In genomic region chr12:1365703-1366102, GRCh38 we compare ENCODE assay signal across 1 cellular context.
TF ChIP-seq lines count a peak whose summit lies in the region.

No MANE protein-coding gene starts in this region.

TF ChIP-seq in HEK293, 187 proteins besides CTCF, POLR2A, EP300 and RAD21 (continued from another document):
- TF ChIP-seq, protein P1, sequence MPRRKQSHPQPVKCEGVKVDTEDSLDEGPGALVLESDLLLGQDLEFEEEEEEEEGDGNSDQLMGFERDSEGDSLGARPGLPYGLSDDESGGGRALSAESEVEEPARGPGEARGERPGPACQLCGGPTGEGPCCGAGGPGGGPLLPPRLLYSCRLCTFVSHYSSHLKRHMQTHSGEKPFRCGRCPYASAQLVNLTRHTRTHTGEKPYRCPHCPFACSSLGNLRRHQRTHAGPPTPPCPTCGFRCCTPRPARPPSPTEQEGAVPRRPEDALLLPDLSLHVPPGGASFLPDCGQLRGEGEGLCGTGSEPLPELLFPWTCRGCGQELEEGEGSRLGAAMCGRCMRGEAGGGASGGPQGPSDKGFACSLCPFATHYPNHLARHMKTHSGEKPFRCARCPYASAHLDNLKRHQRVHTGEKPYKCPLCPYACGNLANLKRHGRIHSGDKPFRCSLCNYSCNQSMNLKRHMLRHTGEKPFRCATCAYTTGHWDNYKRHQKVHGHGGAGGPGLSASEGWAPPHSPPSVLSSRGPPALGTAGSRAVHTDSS (tag by site-specific recombination; IDR thresholded peaks at IDR 0.05) = no peak
- TF ChIP-seq SETDB1 (IDR thresholded peaks at IDR 0.05; ENCODE audit: insufficient read length, low read length) (no peak), KLF16 (tag by site-specific recombination; IDR thresholded peaks at IDR 0.05) (no peak), ZNF121 (tag by site-specific recombination; IDR thresholded peaks at IDR 0.05) (no peak), SALL2 (tag by site-specific recombination; IDR thresholded peaks at IDR 0.05; ENCODE audit: borderline replicate concordance) (no peak), ZBTB48 (tag by site-specific recombination; IDR thresholded peaks at IDR 0.05) (no peak), KLF8 (tag by site-specific recombination; IDR thresholded peaks at IDR 0.05) (0 out of 2 replicates have a peak, but pooled peaks have one; percentile 43), ZNF10 (tag by site-specific recombination; IDR thresholded peaks at IDR 0.05) (no peak), ZNF146 (tag by site-specific recombination; IDR thresholded peaks at IDR 0.05) (peak; percentile 98), ZNF280D (tag by site-specific recombination; IDR thresholded peaks at IDR 0.05) (0 out of 2 replicates have a peak, but pooled peaks have one; percentile 42), ZNF544 (tag by site-specific recombination; IDR thresholded peaks at IDR 0.05) (no peak), ZNF473 (tag by site-specific recombination; IDR thresholded peaks at IDR 0.05) (no peak), OSR2 (tag by site-specific recombination; IDR thresholded peaks at IDR 0.05) (no peak), ZNF362 (tag by site-specific recombination; IDR thresholded peaks at IDR 0.05) (no peak), ZNF670 (tag by site-specific recombination; IDR thresholded peaks at IDR 0.05; ENCODE audit: low read depth) (no peak), ZNF202 (tag by site-specific recombination; IDR thresholded peaks at IDR 0.05; ENCODE audit: borderline replicate concordance) (no peak), REPIN1 (tag by site-specific recombination; IDR thresholded peaks at IDR 0.05; ENCODE audit: low read depth) (no peak)
- TF ChIP-seq, protein P2, sequence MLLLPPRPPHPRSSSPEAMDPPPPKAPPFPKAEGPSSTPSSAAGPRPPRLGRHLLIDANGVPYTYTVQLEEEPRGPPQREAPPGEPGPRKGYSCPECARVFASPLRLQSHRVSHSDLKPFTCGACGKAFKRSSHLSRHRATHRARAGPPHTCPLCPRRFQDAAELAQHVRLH (tag by site-specific recombination; IDR thresholded peaks at IDR 0.05) = peak; percentile 58; the same call in 1 of the 2 replicates
- TF ChIP-seq, protein P3, sequence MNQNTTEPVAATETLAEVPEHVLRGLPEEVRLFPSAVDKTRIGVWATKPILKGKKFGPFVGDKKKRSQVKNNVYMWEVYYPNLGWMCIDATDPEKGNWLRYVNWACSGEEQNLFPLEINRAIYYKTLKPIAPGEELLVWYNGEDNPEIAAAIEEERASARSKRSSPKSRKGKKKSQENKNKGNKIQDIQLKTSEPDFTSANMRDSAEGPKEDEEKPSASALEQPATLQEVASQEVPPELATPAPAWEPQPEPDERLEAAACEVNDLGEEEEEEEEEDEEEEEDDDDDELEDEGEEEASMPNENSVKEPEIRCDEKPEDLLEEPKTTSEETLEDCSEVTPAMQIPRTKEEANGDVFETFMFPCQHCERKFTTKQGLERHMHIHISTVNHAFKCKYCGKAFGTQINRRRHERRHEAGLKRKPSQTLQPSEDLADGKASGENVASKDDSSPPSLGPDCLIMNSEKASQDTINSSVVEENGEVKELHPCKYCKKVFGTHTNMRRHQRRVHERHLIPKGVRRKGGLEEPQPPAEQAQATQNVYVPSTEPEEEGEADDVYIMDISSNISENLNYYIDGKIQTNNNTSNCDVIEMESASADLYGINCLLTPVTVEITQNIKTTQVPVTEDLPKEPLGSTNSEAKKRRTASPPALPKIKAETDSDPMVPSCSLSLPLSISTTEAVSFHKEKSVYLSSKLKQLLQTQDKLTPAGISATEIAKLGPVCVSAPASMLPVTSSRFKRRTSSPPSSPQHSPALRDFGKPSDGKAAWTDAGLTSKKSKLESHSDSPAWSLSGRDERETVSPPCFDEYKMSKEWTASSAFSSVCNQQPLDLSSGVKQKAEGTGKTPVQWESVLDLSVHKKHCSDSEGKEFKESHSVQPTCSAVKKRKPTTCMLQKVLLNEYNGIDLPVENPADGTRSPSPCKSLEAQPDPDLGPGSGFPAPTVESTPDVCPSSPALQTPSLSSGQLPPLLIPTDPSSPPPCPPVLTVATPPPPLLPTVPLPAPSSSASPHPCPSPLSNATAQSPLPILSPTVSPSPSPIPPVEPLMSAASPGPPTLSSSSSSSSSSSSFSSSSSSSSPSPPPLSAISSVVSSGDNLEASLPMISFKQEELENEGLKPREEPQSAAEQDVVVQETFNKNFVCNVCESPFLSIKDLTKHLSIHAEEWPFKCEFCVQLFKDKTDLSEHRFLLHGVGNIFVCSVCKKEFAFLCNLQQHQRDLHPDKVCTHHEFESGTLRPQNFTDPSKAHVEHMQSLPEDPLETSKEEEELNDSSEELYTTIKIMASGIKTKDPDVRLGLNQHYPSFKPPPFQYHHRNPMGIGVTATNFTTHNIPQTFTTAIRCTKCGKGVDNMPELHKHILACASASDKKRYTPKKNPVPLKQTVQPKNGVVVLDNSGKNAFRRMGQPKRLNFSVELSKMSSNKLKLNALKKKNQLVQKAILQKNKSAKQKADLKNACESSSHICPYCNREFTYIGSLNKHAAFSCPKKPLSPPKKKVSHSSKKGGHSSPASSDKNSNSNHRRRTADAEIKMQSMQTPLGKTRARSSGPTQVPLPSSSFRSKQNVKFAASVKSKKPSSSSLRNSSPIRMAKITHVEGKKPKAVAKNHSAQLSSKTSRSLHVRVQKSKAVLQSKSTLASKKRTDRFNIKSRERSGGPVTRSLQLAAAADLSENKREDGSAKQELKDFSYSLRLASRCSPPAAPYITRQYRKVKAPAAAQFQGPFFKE (tag by site-specific recombination; IDR thresholded peaks at IDR 0.05; ENCODE audit: borderline replicate concordance) = no peak
- TF ChIP-seq, protein P4, sequence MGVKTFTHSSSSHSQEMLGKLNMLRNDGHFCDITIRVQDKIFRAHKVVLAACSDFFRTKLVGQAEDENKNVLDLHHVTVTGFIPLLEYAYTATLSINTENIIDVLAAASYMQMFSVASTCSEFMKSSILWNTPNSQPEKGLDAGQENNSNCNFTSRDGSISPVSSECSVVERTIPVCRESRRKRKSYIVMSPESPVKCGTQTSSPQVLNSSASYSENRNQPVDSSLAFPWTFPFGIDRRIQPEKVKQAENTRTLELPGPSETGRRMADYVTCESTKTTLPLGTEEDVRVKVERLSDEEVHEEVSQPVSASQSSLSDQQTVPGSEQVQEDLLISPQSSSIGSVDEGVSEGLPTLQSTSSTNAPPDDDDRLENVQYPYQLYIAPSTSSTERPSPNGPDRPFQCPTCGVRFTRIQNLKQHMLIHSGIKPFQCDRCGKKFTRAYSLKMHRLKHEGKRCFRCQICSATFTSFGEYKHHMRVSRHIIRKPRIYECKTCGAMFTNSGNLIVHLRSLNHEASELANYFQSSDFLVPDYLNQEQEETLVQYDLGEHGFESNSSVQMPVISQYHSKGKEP (tag by site-specific recombination; IDR thresholded peaks at IDR 0.05) = no peak
TF ChIP-seq in HEK293: peak in this region for 4.
